ENCODE assay signal across 9 cellular contexts in the genomic region with DNA sequence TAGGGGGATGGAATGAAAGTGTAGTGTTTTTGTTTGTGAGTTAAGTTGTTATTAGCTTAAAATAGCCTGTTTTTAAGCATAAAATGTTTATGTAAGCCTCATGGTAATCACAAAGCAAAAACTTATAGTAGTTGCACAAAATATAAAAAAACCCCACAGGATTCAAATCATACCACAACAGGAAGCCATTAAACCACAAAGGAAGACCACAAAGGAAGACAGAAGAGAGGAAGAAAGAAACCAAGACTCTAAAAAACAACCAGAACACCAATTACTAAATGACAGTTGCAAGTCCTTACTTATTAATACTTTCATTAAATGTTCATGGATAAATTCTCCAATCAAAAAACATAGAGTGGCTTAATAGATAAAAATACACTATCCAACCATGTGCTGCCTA.
DNase-seq lines count a peak whose midpoint lies in the region; ATAC-seq, FAIRE-seq and TF ChIP-seq lines count a peak whose summit lies in the region.
"Had no signal": no experiment of that assay in that cellular context is flagged by ENCODE, and none has a peak within 500 bp of the region (broad histone marks: within the 10 kb centered on the region; RNA-seq: fewer than 3 reads in every experiment).

No MANE protein-coding gene starts in this region.

- intact Hi-C loops in activated T-helper 2 cell treated with anti-CD3 and anti-CD28 coated beads, Interferon-gamma antibody, Interleukin-2, Interleukin-4, amounts not matched to agents 10 μg/mL and 5 μg/mL and 100 μg/mL, durations not matched to agents 14 hours and 24 hours and 36 hours (cut with micrococcal nuclease): loop anchor here (5.0 kb wide), 1 partner anchor 39 kb away; no protein-coding TSS in a partner anchor

- no peak for TF ChIP-seq POLR2A in GM12892 (IDR thresholded peaks at IDR 0.05; ENCODE audit: low read depth, low read length)

- peak; percentile 72 for FAIRE-seq in GM12892 (lab: Jason Lieb, UNC)

- H3K4me3 Mint-ChIP-seq in activated T-helper 2 cell treated with anti-CD3 and anti-CD28 coated beads, Interferon-gamma antibody, Interleukin-2, Interleukin-4, amounts not matched to agents 10 μg/mL and 5 μg/mL and 100 μg/mL, durations not matched to agents 14 hours and 24 hours and 36 hours (ENCODE audit: low read depth): peak overlapping the region; percentile 0

- H3K36me3 Mint-ChIP-seq in activated T-helper 2 cell treated with anti-CD3 and anti-CD28 coated beads, Interferon-gamma antibody, Interleukin-2, Interleukin-4, amounts not matched to agents 10 μg/mL and 5 μg/mL and 100 μg/mL, durations not matched to agents 14 hours and 24 hours and 36 hours (ENCODE audit: low read depth): peaks cover 36% of the 10 kb centered on the region

- peak overlapping the region; percentile 37 for H3K27ac Mint-ChIP-seq in activated T-helper 2 cell treated with anti-CD3 and anti-CD28 coated beads, Interferon-gamma antibody, Interleukin-2, Interleukin-4, amounts not matched to agents 10 μg/mL and 5 μg/mL and 100 μg/mL, durations not matched to agents 14 hours and 24 hours and 36 hours

- H3K4me1 Mint-ChIP-seq in activated T-helper 2 cell treated with anti-CD3 and anti-CD28 coated beads, Interferon-gamma antibody, Interleukin-2, Interleukin-4, amounts not matched to agents 10 μg/mL and 5 μg/mL and 100 μg/mL, durations not matched to agents 14 hours and 24 hours and 36 hours (ENCODE audit: low read depth): peaks cover 24% of the 10 kb centered on the region

- ATAC-seq in GM21447 (IDR thresholded peaks at IDR 0.05; ENCODE audit: unreplicated experiment) (peak; percentile 91), HG03469 (IDR thresholded peaks at IDR 0.05; ENCODE audit: unreplicated experiment) (peak; percentile 87)
- ATAC-seq: PC-3 had no signal

- H3K9me3 Mint-ChIP-seq in activated T-helper 2 cell treated with anti-CD3 and anti-CD28 coated beads, Interferon-gamma antibody, Interleukin-2, Interleukin-4, amounts not matched to agents 10 μg/mL and 5 μg/mL and 100 μg/mL, durations not matched to agents 14 hours and 24 hours and 36 hours: peaks cover 47% of the 10 kb centered on the region

- DNase-seq in GM12892 (ENCODE audit: insufficient read length): no peak
- DNase-seq in activated T-helper 2 cell treated with anti-CD3 and anti-CD28 coated beads, Interferon-gamma antibody, Interleukin-2, Interleukin-4, amounts not matched to agents 10 μg/mL and 5 μg/mL and 100 μg/mL, durations not matched to agents 14 hours and 24 hours and 36 hours (ENCODE audit: low spot score): no peak
- DNase-seq in effector CD8-positive, alpha-beta T cell (lab: John Stamatoyannopoulos, UW): no peak
- no peak for DNase-seq in NCI-H774 (lab: John Stamatoyannopoulos, UW)
- no peak for DNase-seq in activated CD4-positive, alpha-beta T cell treated with anti-CD3 and anti-CD28 coated beads, Interleukin-2, amount 50 U/mL, for 4 hours
- DNase-seq in NCI-H1105 treated with DMSO at 0.1 percent for 48 hours (lab: John Stamatoyannopoulos, UW): no peak
- DNase-seq: PC-3 had no signal

- H3K27me3 Mint-ChIP-seq in activated T-helper 2 cell treated with anti-CD3 and anti-CD28 coated beads, Interferon-gamma antibody, Interleukin-2, Interleukin-4, amounts not matched to agents 10 μg/mL and 5 μg/mL and 100 μg/mL, durations not matched to agents 14 hours and 24 hours and 36 hours (ENCODE audit: low read depth): peaks cover 19% of the 10 kb centered on the region
